Comparison of ENCODE assay signal across 11 cellular contexts in the genomic region with DNA sequence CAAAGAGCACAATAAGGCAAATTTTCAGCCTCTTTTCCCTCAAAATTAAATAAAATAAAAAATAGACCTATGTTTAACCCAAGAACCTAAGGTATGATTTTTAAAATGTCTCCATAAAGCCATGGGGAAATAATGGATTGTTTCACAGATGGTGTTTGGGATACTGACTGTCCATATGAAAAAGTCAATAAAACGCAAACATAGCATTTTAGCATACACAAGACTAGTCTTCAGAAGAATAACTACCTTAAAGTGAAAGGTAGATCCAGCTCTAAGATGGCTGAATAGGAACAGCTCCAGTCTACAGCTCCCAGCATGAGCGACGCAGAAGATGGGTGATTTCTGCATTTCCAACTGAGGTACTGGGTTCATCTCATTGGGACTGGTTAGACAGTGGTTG. TPM values are rescaled to one million over a fixed set of nuclear protein-coding genes. Genes with fewer than 3 reads are reported as not detected.
"Had no signal": no experiment of that assay in that cellular context is flagged by ENCODE, and none has a peak within 500 bp of the region (broad histone marks: within the 10 kb centered on the region; RNA-seq: fewer than 3 reads in every experiment).

No MANE protein-coding gene starts in this region.

- DNase-seq: GM23248, GOT3, H7, HFFc6, Karpas-422, KBM-7 had no signal

- H3K36me3 ChIP-seq: HAP-1 had no signal

- H3K4me3 ChIP-seq: GM23248, HAP-1 had no signal

- H2AFZ ChIP-seq: GM23248 had no signal

- H3K27ac ChIP-seq: GM23248, KMS-11 had no signal

- H3K4me2 ChIP-seq: KMS-11 had no signal

- H3K4me1 ChIP-seq: HAP-1 had no signal

- H3K9me3 ChIP-seq: HAP-1 had no signal

- FAIRE-seq: HTR-8/SVneo had no signal

- H3K9ac ChIP-seq: GM23248, KMS-11 had no signal

RNA-seq across cellular contexts. Expression of a gene that starts 16.1 kb away (rescaled TPM):
- total RNA-seq: GM23248, H4, H7, HFFc6, HT-29 had no signal
- polyA plus RNA-seq: GM23248 had no signal
